Comparison of ENCODE assay signal across 13 cellular contexts in the genomic region with DNA sequence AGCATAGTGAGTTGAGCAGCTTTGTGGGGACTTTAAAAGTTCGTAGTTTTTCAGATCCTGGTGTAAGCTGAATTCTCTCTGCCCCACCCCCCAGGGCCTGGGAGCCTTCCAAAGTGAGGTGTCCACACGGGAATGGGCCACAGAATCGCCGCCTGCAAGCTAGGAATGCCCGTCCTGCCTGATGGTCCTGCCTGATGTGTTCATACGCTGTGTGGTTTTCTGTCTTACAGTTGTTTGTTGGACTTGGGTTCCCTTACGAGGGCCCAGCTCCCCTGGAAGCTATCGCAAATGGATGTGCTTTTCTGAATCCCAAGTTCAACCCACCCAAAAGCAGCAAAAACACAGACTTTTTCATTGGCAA.
DNase-seq lines count a peak whose midpoint lies in the region; ATAC-seq and TF ChIP-seq lines count a peak whose summit lies in the region.
"Had no signal": no experiment of that assay in that cellular context is flagged by ENCODE, and none has a peak within 500 bp of the region (broad histone marks: within the 10 kb centered on the region; RNA-seq: fewer than 3 reads in every experiment).

No MANE protein-coding gene starts in this region.

- H3K4me1 ChIP-seq in DND-41 (ENCODE audit: insufficient read depth, low read length) = peaks cover 39% of the 10 kb centered on the region
- H3K4me1 ChIP-seq in OCI-LY1 (ENCODE audit: insufficient read depth, low read length, severe bottlenecking) = peaks cover 52% of the 10 kb centered on the region
- H3K4me1 ChIP-seq in GM23248 (ENCODE audit: insufficient read depth) = peaks cover 39% of the 10 kb centered on the region
- H3K4me1 ChIP-seq: psoas muscle had no signal

- TF ChIP-seq CTCF in DND-41 (IDR thresholded peaks at IDR 0.05; ENCODE audit: borderline replicate concordance, extremely low read depth, low read length, poor library complexity, severe bottlenecking) = no peak
- TF ChIP-seq CTCF in OCI-LY1 (IDR thresholded peaks at IDR 0.05; ENCODE audit: low read length) = no peak

- DNase-seq in DND-41 = no peak
- DNase-seq in head of caudate nucleus = peak in 37 of 42 donors; percentile 18 to 76 (median 50)
- DNase-seq in substantia nigra (lab: John Stamatoyannopoulos, UW) = peak in 28 of 49 donors; percentile 9 to 75 (median 28)
- DNase-seq in NCI-H2196 (lab: John Stamatoyannopoulos, UW; ENCODE audit: unreplicated experiment) = no peak
- no peak for DNase-seq in stimulated activated CD4-positive, alpha-beta T cell treated with anti-CD3 and anti-CD28 coated beads, Interleukin-2, amount 100 ng/mL, for 24 hours
- DNase-seq in GM23248 = no peak
- no peak for DNase-seq in NCI-H1092 (lab: John Stamatoyannopoulos, UW)

- intact Hi-C loops in head of caudate nucleus (cut with DNase I) = loop anchor here (2.0 to 10.0 kb wide), 2 partner anchors 294 to 528 kb away; no protein-coding TSS in a partner anchor

- H3K27me3 ChIP-seq in DND-41 (ENCODE audit: insufficient read depth, low read length, poor library complexity) (no peaks in the 10 kb centered on the region), OCI-LY1 (ENCODE audit: insufficient read depth, low read length) (no peaks in the 10 kb centered on the region), GM23248 (replicated peaks; ENCODE audit: insufficient read depth) (no peaks in the 10 kb centered on the region)
- H3K27me3 ChIP-seq: cardiac muscle cell, neural progenitor cell, vagina had no signal

- H2AFZ ChIP-seq in DND-41 (ENCODE audit: low read depth, low read length) (no peak overlapping the region), OCI-LY1 (ENCODE audit: low read length) (no peak overlapping the region), GM23248 (no peak overlapping the region)
- H2AFZ ChIP-seq: neural progenitor cell had no signal

- H3K27ac ChIP-seq in DND-41 (ENCODE audit: low read length) = peak overlapping the region; percentile 42; the same call in 1 of the 2 replicates
- peak overlapping the region; percentile 96 for H3K27ac ChIP-seq in OCI-LY1 (ENCODE audit: low read depth, low read length, poor library complexity, severe bottlenecking)
- peak overlapping the region; percentile 88 for H3K27ac ChIP-seq in substantia nigra (ENCODE audit: low read depth, low read length, poor library complexity, severe bottlenecking)
- no peak overlapping the region for H3K27ac ChIP-seq in GM23248
- H3K27ac ChIP-seq: cardiac muscle cell, neural progenitor cell, psoas muscle, vagina had no signal

- no peaks in the 10 kb centered on the region for H3K79me2 ChIP-seq in DND-41 (ENCODE audit: insufficient read depth, low read length)
- H3K79me2 ChIP-seq in OCI-LY1 (ENCODE audit: insufficient read depth, low read length) = no peaks in the 10 kb centered on the region
- no peaks in the 10 kb centered on the region for H3K79me2 ChIP-seq in GM23248 (ENCODE audit: insufficient read depth)

- peaks cover 21% of the 10 kb centered on the region for H3K36me3 ChIP-seq in DND-41 (ENCODE audit: insufficient read depth, low read length)
- peaks cover 59% of the 10 kb centered on the region for H3K36me3 ChIP-seq in OCI-LY1 (ENCODE audit: insufficient read depth, low read length)
- no peaks in the 10 kb centered on the region for H3K36me3 ChIP-seq in GM23248 (ENCODE audit: low read depth)
- H3K36me3 ChIP-seq: cardiac muscle cell, neural progenitor cell, vagina had no signal

- H3K9me3 ChIP-seq in DND-41 (ENCODE audit: insufficient read depth, low read length, severe bottlenecking) = no peaks in the 10 kb centered on the region
- no peaks in the 10 kb centered on the region for H3K9me3 ChIP-seq in OCI-LY1 (ENCODE audit: low read length)
- no peaks in the 10 kb centered on the region for H3K9me3 ChIP-seq in GM23248 (ENCODE audit: low read depth)
- H3K9me3 ChIP-seq: psoas muscle, vagina had no signal

- H4K20me1 ChIP-seq in DND-41 (ENCODE audit: insufficient read depth, low read length) (peaks cover 19% of the 10 kb centered on the region), OCI-LY1 (ENCODE audit: insufficient read depth, low read length) (no peaks in the 10 kb centered on the region), GM23248 (ENCODE audit: insufficient read depth) (no peaks in the 10 kb centered on the region)

- H3K9me2 ChIP-seq in OCI-LY1 (ENCODE audit: low read depth, low read length) (no peaks in the 10 kb centered on the region), GM23248 (ENCODE audit: insufficient read depth) (no peaks in the 10 kb centered on the region)

- 92 to 94% methylated on average over 8 of the region's 8 CpGs for whole genome bisulfite sequencing in GM23248 (ENCODE audit: low coverage in 1 of 2, low lambda C conversion rate in 2 of 2, missing lambda C conversion rate in 2 of 2), 2 experiments

- peak overlapping the region; percentile 49; the same call in 1 of the 2 replicates for H3K4me2 ChIP-seq in DND-41 (ENCODE audit: insufficient read depth, low read length)
- peak overlapping the region; percentile 43 for H3K4me2 ChIP-seq in OCI-LY1 (ENCODE audit: low read length)
- no peak overlapping the region for H3K4me2 ChIP-seq in GM23248 (ENCODE audit: unreplicated experiment)
- H3K4me2 ChIP-seq: neural progenitor cell had no signal

- H3K4me3 ChIP-seq in DND-41 (ENCODE audit: low read depth in 1 of 2, low read length in 2 of 2) (no peak overlapping the region), OCI-LY1 (ENCODE audit: low read depth, low read length, poor library complexity, severe bottlenecking) (no peak overlapping the region), GM23248 (no peak overlapping the region)
- H3K4me3 ChIP-seq: cardiac muscle cell, lung, neural progenitor cell, psoas muscle, vagina had no signal

- in situ Hi-C loops in GM23248 (cut with MboI) = loop anchor here (5.0 to 25.0 kb wide), 2 partner anchors 295 to 525 kb away; no protein-coding TSS in a partner anchor

- H3K9ac ChIP-seq in DND-41 (ENCODE audit: low read depth, low read length) = no peak overlapping the region
- H3K9ac ChIP-seq in OCI-LY1 (ENCODE audit: low read length) = peak overlapping the region; percentile 39; the same call in 1 of the 2 replicates
- H3K9ac ChIP-seq in GM23248 = no peak overlapping the region
- H3K9ac ChIP-seq: neural progenitor cell had no signal

- H3F3A ChIP-seq in OCI-LY1 (ENCODE audit: insufficient read depth, low read length) (no peaks in the 10 kb centered on the region; the same call in 1 of the 2 replicates), GM23248 (ENCODE audit: insufficient read depth) (peaks cover 30% of the 10 kb centered on the region)

- no peak for ATAC-seq in DND-41 (ENCODE audit: insufficient read depth, low read depth)

Comparison
In these comparisons a context has a peak if more than half of its experiments do, and no peak if none do; other contexts are left out.
1. DNase-seq: peak in head of caudate nucleus (37 of 42) and substantia nigra (28 of 49); none in DND-41 (single experiment), NCI-H2196 (single experiment), stimulated activated CD4-positive, alpha-beta T cell treated with anti-CD3 and anti-CD28 coated beads, Interleukin-2, amount 100 ng/mL, for 24 hours (0 of 2), GM23248 (single experiment) and NCI-H1092 (single experiment).